8 cellular contexts compared by ENCODE assay signal in genomic region chr13:42048323-42048624, GRCh38. TPM values are rescaled to one million over a fixed set of nuclear protein-coding genes. Genes with fewer than 3 reads are reported as not detected.
A peak's percentile ranks its signal among the peaks of the same experiment; 100 is the strongest.
DNase-seq lines count a peak whose midpoint lies in the region; ATAC-seq, FAIRE-seq and TF ChIP-seq lines count a peak whose summit lies in the region.

No MANE protein-coding gene starts in this region.

- in situ Hi-C loops in GM13976 (cut with MboI; ENCODE audit: low sequenced_read_pairs, unreplicated experiment) = no loop called here

- ATAC-seq in HG02588 (IDR thresholded peaks at IDR 0.05; ENCODE audit: unreplicated experiment) = peak; percentile 25

- FAIRE-seq in GM12892 (lab: Jason Lieb, UNC) = no peak

- no peak for TF ChIP-seq CTCF in GM13976 (IDR thresholded peaks at IDR 0.05; ENCODE audit: borderline replicate concordance, control extremely low read depth, extremely low read depth, insufficient read depth, missing control alignments)

- H3K36me3 ChIP-seq in SJCRH30 = no peaks in the 10 kb centered on the region
- no peaks in the 10 kb centered on the region for H3K36me3 ChIP-seq in esophagus (ENCODE audit: control insufficient read depth in 2 of 2, insufficient read depth in 2 of 2, low read length in 1 of 2)
- no peaks in the 10 kb centered on the region for H3K36me3 ChIP-seq in neuron (ENCODE audit: insufficient read depth, low read length)

- TF ChIP-seq POLR2A in GM12892 (IDR thresholded peaks at IDR 0.05; ENCODE audit: low read depth, low read length) = no peak; the same call in 1 of the 2 replicates

- H3K27me3 ChIP-seq in SJCRH30 (no peaks in the 10 kb centered on the region), esophagus (ENCODE audit: control insufficient read depth in 1 of 2, insufficient read depth in 2 of 2, low read length in 2 of 2) (no peaks in the 10 kb centered on the region), neuron (ENCODE audit: insufficient read depth, low read length) (no peaks in the 10 kb centered on the region)

- WGBS in esophagus, 2 donors = 0% methylated on average over 21 to 24 of the region's 24 CpGs

- DNase-seq in GM12892 (ENCODE audit: insufficient read length) (peak; percentile 32), SJCRH30 (peak in 1 of 2 experiments; percentile 37), SHP77 (lab: John Stamatoyannopoulos, UW) (no peak), HK-2 (ENCODE audit: unreplicated experiment) (no peak), GM13976 (ENCODE audit: low spot score) (no peak)

- H3K9me3 ChIP-seq in SJCRH30 (replicated peaks) = no peaks in the 10 kb centered on the region
- no peaks in the 10 kb centered on the region for H3K9me3 ChIP-seq in esophagus (ENCODE audit: control insufficient read depth in 2 of 2, insufficient read depth in 1 of 2, low read depth in 1 of 2, low read length in 1 of 2)
- no peaks in the 10 kb centered on the region for H3K9me3 ChIP-seq in neuron (ENCODE audit: low read length)

- H3K27ac ChIP-seq in SJCRH30 (peak overlapping the region; percentile 49), esophagus (ENCODE audit: low read depth in 2 of 2, low read length in 1 of 2) (peak overlapping the region; percentile 93)

- peak overlapping the region; percentile 79 for H2AFZ ChIP-seq in neuron (ENCODE audit: low read depth, low read length)

- H3K4me1 ChIP-seq in SJCRH30 (no peaks in the 10 kb centered on the region), esophagus (ENCODE audit: control insufficient read depth in 2 of 2, insufficient read depth in 2 of 2, low read length in 1 of 2) (peaks cover 0 to 5% of the 10 kb centered on the region in 2 donors), neuron (ENCODE audit: insufficient read depth, low read length) (peaks cover 11% of the 10 kb centered on the region)

- H3K4me3 ChIP-seq in SJCRH30 = peak overlapping the region; percentile 84
- peak overlapping the region; percentile 87 to 93 for H3K4me3 ChIP-seq in esophagus (ENCODE audit: low read depth in 1 of 2, low read length in 2 of 2)
- peak overlapping the region; percentile 53 for H3K4me3 ChIP-seq in neuron (ENCODE audit: low read length)

RNA-seq across cellular contexts. Expression of gene DGKH, which starts 0.2 kb away (rescaled TPM):
- polyA plus RNA-seq in GM12892 (2012; ENCODE audit: missing spikeins) = 7.5 TPM
- 5.9 and 8.6 TPM in 2 replicates for total RNA-seq in SJCRH30 (2014; rRNA removed; shearing (Covaris generic))
- polyA plus RNA-seq in esophagus = 1 to 10 TPM; 1.9 to 2.7 TPM
